In genomic region chr2:207766697-207767460, GRCh38 we compare ENCODE assay signal across 11 cellular contexts. TPM values are rescaled to one million over a fixed set of nuclear protein-coding genes. Genes with fewer than 3 reads are reported as not detected.
DNase-seq lines count a peak whose midpoint lies in the region; ATAC-seq, FAIRE-seq and TF ChIP-seq lines count a peak whose summit lies in the region.
"Had no signal": no experiment of that assay in that cellular context is flagged by ENCODE, and none has a peak within 500 bp of the region (broad histone marks: within the 10 kb centered on the region; RNA-seq: fewer than 3 reads in every experiment).

No MANE protein-coding gene starts in this region.

- H3K9me3 ChIP-seq in H1 (ENCODE audit: insufficient read depth in 2 of 2, low read depth in 1 of 2, low read length in 1 of 2): no peaks in the 10 kb centered on the region
- H3K9me3 ChIP-seq in MG63: no peaks in the 10 kb centered on the region

- H2AFZ ChIP-seq in H1 (ENCODE audit: low read length): no peak overlapping the region

- no peak overlapping the region for H3K14ac ChIP-seq in H1 (ENCODE audit: insufficient read length)

- H2AK5ac ChIP-seq in H1 (ENCODE audit: low read depth, low read length): peak overlapping the region; percentile 87; the same call in 1 of the 2 replicates

- no peak overlapping the region; the same call in 1 of the 2 replicates for H2BK20ac ChIP-seq in H1 (ENCODE audit: low read length)

- FAIRE-seq in H1 (lab: Jason Lieb, UNC): no peak
- FAIRE-seq: GM18507 had no signal

- H3K27me3 ChIP-seq in H1 (replicated peaks in 1 of 4; ENCODE audit: control insufficient read depth in 3 of 4, extremely low read depth in 1 of 4, insufficient read depth in 3 of 4, low read length in 3 of 4): peaks cover 0 to 4% (median 1%) of the 10 kb centered on the region in 4 experiments; a peak in 1 of 7 replicates
- H3K27me3 ChIP-seq in MG63: no peaks in the 10 kb centered on the region

- H3K4ac ChIP-seq in H1 (replicated peaks; ENCODE audit: insufficient read length, low read depth, low read length): no peak overlapping the region

- H3K27me3 Mint-ChIP-seq in neural crest cell (ENCODE audit: low read depth): peaks cover 82% of the 10 kb centered on the region

- no peak overlapping the region for H3K56ac ChIP-seq in H1 (replicated peaks; ENCODE audit: insufficient read length, low read depth, low read length)

- H3K4me1 Mint-ChIP-seq in neural crest cell: peaks cover 38% of the 10 kb centered on the region

- peak overlapping the region; percentile 98 for H2BK12ac ChIP-seq in H1 (ENCODE audit: low read depth, low read length)

- H3K23me2 ChIP-seq in H1 (ENCODE audit: low read depth, low read length): peaks cover 32% of the 10 kb centered on the region

- WGBS in H1 (ENCODE audit: extremely low coverage in 1 of 2, insufficient coverage in 1 of 2, insufficient read length in 1 of 2, insufficient replicate concordance in 2 of 2, low coverage in 1 of 2, low lambda C conversion rate in 2 of 2, missing lambda C conversion rate in 1 of 2), 2 experiments: 46% methylated on average over 63 of the region's 65 CpGs; no CpG with 5 or more reads in 1 of the 2 experiments

- H3K79me2 ChIP-seq in H1 (ENCODE audit: control insufficient read depth in 1 of 2, insufficient read depth in 2 of 2, low read length in 2 of 2): peaks cover 34 to 72% of the 10 kb centered on the region in 2 experiments

- peak overlapping the region; percentile 73; the same call in 1 of the 2 replicates for H2BK5ac ChIP-seq in H1 (ENCODE audit: low read depth, low read length)

- TF ChIP-seq CTCF in H1 (IDR thresholded peaks at IDR 0.05; ENCODE audit: control extremely low read depth in 1 of 3, insufficient read depth in 1 of 3, low read depth in 1 of 3, low read length in 3 of 3) (no peak), neural crest cell (conservative IDR thresholded peaks at IDR 0.05) (no peak), omental fat pad (IDR thresholded peaks at IDR 0.05) (no peak)

- no peak overlapping the region for H3K23ac ChIP-seq in H1 (ENCODE audit: insufficient read length)

- peak overlapping the region; percentile 90 for H3K4me3 Mint-ChIP-seq in neural crest cell

- H4K8ac ChIP-seq in H1 (ENCODE audit: extremely low read depth, insufficient read depth, low read length): peak overlapping the region; percentile 69

- peak overlapping the region; percentile 29 for H4K91ac ChIP-seq in H1 (replicated peaks; ENCODE audit: insufficient read length, low read length)

- peaks cover 10 to 52% (median 36%) of the 10 kb centered on the region in 4 experiments for H3K4me1 ChIP-seq in H1 (replicated peaks in 1 of 4; ENCODE audit: control insufficient read depth in 3 of 4, insufficient read depth in 4 of 4, low read length in 3 of 4)

- peak overlapping the region; percentile 23 for H4K5ac ChIP-seq in H1 (ENCODE audit: insufficient read length, low read depth, low read length)

- H3K9ac ChIP-seq in H1 (replicated peaks in 1 of 4; ENCODE audit: extremely low read depth in 1 of 4, low read depth in 3 of 4, low read length in 3 of 4): peak overlapping the region in 2 of 4 experiments; percentile 5 to 38; a peak in 4 of 7 replicates

- H2BK15ac ChIP-seq in H1 (ENCODE audit: low read length): peak overlapping the region; percentile 99

- H2BK120ac ChIP-seq in H1 (replicated peaks; ENCODE audit: low read depth, low read length): no peak overlapping the region

- TF ChIP-seq RAD21 in H1 (IDR thresholded peaks at IDR 0.05 in 1 of 2, conservative IDR thresholded peaks at IDR 0.05 in 1 of 2; ENCODE audit: low read depth in 2 of 2, low read length in 2 of 2): peak; percentile 19 to 35; a peak in 2 of 4 replicates

- peak overlapping the region; percentile 84 to 96 (median 86); a peak in 7 of 8 replicates for H3K4me3 ChIP-seq in H1 (ENCODE audit: extremely low read depth in 1 of 4, insufficient read depth in 2 of 4, low read depth in 3 of 4, low read length in 4 of 4)
- no peak overlapping the region for H3K4me3 ChIP-seq in MG63

- TF ChIP-seq EP300 in H1 (IDR thresholded peaks at IDR 0.05; ENCODE audit: borderline replicate concordance in 1 of 2, low read depth in 2 of 2, low read length in 2 of 2): no peak

- H3K18ac ChIP-seq in H1 (ENCODE audit: extremely low read depth, low read length): peak overlapping the region; percentile 82

- H3K36me3 ChIP-seq in H1 (ENCODE audit: control insufficient read depth in 2 of 4, insufficient read depth in 4 of 4, low read length in 3 of 4) (peaks cover 4 to 63% (median 15%) of the 10 kb centered on the region in 4 experiments; a peak in 7 of 8 replicates), MG63 (peaks cover 5% of the 10 kb centered on the region; the same call in 1 of the 2 replicates)

- peaks cover 18 to 24% of the 10 kb centered on the region in 2 experiments for H4K20me1 ChIP-seq in H1 (replicated peaks in 1 of 2; ENCODE audit: control insufficient read depth in 1 of 2, insufficient read depth in 2 of 2, low read length in 2 of 2)

- POLR2A ChIA-PET in H1 (lab: Charles Lee; ENCODE audit: partially characterized antibody): interaction anchor here (0.9 to 4.2 kb wide), 20 partner anchors 9 to 267 kb away, joined by 3 to 28 read pairs (median 4); partner anchors contain the start of gene CCNYL1

- H3K27ac ChIP-seq in H1 (ENCODE audit: low read depth, low read length): peak overlapping the region; percentile 6; the same call in 1 of the 2 replicates
- H3K27ac ChIP-seq: HL-60 had no signal

- H3K9me3 Mint-ChIP-seq in neural crest cell: no peaks in the 10 kb centered on the region

- DNase-seq in DMS53 (lab: John Stamatoyannopoulos, UW) (peak; percentile 94), NCI-H1105 treated with DMSO at 0.1 percent for 48 hours (lab: John Stamatoyannopoulos, UW) (peak; percentile 61), H1 (ENCODE audit: low read depth in 1 of 2, low spot score in 2 of 2) (peak in 1 of 2 experiments; percentile 69), neural crest cell (ENCODE audit: low read depth, low spot score) (no peak), omental fat pad (ENCODE audit: low spot score) (no peak), MG63 (no peak)
- DNase-seq: effector CD8-positive, alpha-beta T cell had no signal

- ATAC-seq in omental fat pad (ENCODE audit: low FRiP score): no peak
- ATAC-seq in HG02938 (IDR thresholded peaks at IDR 0.05; ENCODE audit: unreplicated experiment): no peak
- no peak for ATAC-seq in GM19328 (IDR thresholded peaks at IDR 0.05; ENCODE audit: unreplicated experiment)

- no peak; a peak in 1 of 3 replicates for TF ChIP-seq POLR2A in H1 (IDR thresholded peaks at IDR 0.05; ENCODE audit: control extremely low read depth in 1 of 2, low read depth in 2 of 2, low read length in 2 of 2)

- CTCF ChIA-PET in H1 (lab: Charles Lee; ENCODE audit: partially characterized antibody): interaction anchor here (0.6 to 7.4 kb wide), 39 partner anchors 8 to 307 kb away, joined by 3 to 69 read pairs (median 4); partner anchors contain the start of gene METTL21A

- H3K36me3 Mint-ChIP-seq in neural crest cell (ENCODE audit: low read depth): peaks cover 2% of the 10 kb centered on the region

- H3K27ac Mint-ChIP-seq in neural crest cell (ENCODE audit: unreplicated experiment): no peak overlapping the region

- peak overlapping the region; percentile 86 to 90 for H3K4me2 ChIP-seq in H1 (ENCODE audit: insufficient read depth in 1 of 2, low read depth in 2 of 2, low read length in 2 of 2)

- peaks cover 8% of the 10 kb centered on the region for H3K79me1 ChIP-seq in H1 (ENCODE audit: low read depth, low read length)

TF ChIP-seq in H1, 55 proteins besides CTCF, POLR2A, EP300 and RAD21 (continues in another document):
- no peak for TF ChIP-seq CBX5 (IDR thresholded peaks at IDR 0.05; ENCODE audit: low read depth, low read length)
- TF ChIP-seq RXRA (IDR thresholded peaks at IDR 0.05; ENCODE audit: insufficient read depth, low read depth, low read length): no peak
- no peak for TF ChIP-seq TBP (IDR thresholded peaks at IDR 0.05; ENCODE audit: low read depth, low read length)
- TF ChIP-seq GABPA (IDR thresholded peaks at IDR 0.05; ENCODE audit: borderline replicate concordance, insufficient read depth, low read length): 0 out of 2 replicates have a peak, but pooled peaks have one; percentile 12
- TF ChIP-seq POU5F1 (IDR thresholded peaks at IDR 0.05; ENCODE audit: low read depth, low read length): no peak
- TF ChIP-seq SRF (IDR thresholded peaks at IDR 0.05; ENCODE audit: low read depth, low read length): no peak
- TF ChIP-seq HDAC6 (IDR thresholded peaks at IDR 0.05; ENCODE audit: low read depth, low read length): no peak

RNA-seq across cellular contexts. Expression of gene FZD5, which starts 2.8 kb away (rescaled TPM):
- total RNA-seq in H1 (2021; fragmentation: NEBNext Ultra II Directional; extraction: Animal tissue kit (Norgen Biotek cat#: 25700)): 55.2 and 56.6 TPM in 2 replicates
- polyA plus RNA-seq in H1 (2011; rRNA removed): 13.4 and 20.2 TPM in 2 replicates
- polyA plus RNA-seq in H1 (2011; cell fraction: cytosol; rRNA removed): 15.8 TPM
- polyA plus RNA-seq in H1 (2011; cell fraction: nucleus; rRNA removed): 21.3 TPM
- 14.2 to 20.0 TPM (median 15.9 TPM) in 4 replicates for polyA plus RNA-seq in H1 (2012, experiment 1 of 2)
- 4.5 TPM for polyA plus RNA-seq in H1 (2012, experiment 2 of 2)
- polyA plus RNA-seq in H1 (2013, experiment 1 of 2): 33.6 TPM
- 37.1 TPM for polyA plus RNA-seq in H1 (2013, experiment 2 of 2)
- 30.0 and 33.0 TPM in 2 replicates for polyA minus RNA-seq in H1 (2011; rRNA and poly(A)+ RNA removed)
- polyA minus RNA-seq in H1 (2011; cell fraction: cytosol; rRNA and poly(A)+ RNA removed): 44.0 TPM
- 60.7 TPM for polyA minus RNA-seq in H1 (2011; cell fraction: nucleus; rRNA and poly(A)+ RNA removed)
- total RNA-seq in neural crest cell: 2.4 and 2.5 TPM in 2 replicates
- 10 to 100 TPM in 3 of 4 donors, 1 to 10 TPM in 1; 7.1 to 21.7 (median 18.1) TPM for total RNA-seq in omental fat pad
- 0.27 and 0.56 TPM in 2 replicates for total RNA-seq in MG63 (2014; rRNA removed; shearing (Covaris generic); ENCODE audit: low replicate concordance)

RNA-seq across cellular contexts. Expression of gene CCNYL1, which starts 55.4 kb away (rescaled TPM):
- total RNA-seq in H1 (2021; fragmentation: NEBNext Ultra II Directional; extraction: Animal tissue kit (Norgen Biotek cat#: 25700)): 35.4 and 36.2 TPM in 2 replicates
- 10.0 and 13.3 TPM in 2 replicates for polyA plus RNA-seq in H1 (2011; rRNA removed)
- 14.2 TPM for polyA plus RNA-seq in H1 (2011; cell fraction: cytosol; rRNA removed)
- polyA plus RNA-seq in H1 (2011; cell fraction: nucleus; rRNA removed): 15.5 TPM
- polyA plus RNA-seq in H1 (2012, experiment 1 of 2): 14.6 to 24.3 TPM (median 18.2 TPM) in 4 replicates
- 5.1 TPM for polyA plus RNA-seq in H1 (2012, experiment 2 of 2)
- polyA plus RNA-seq in H1 (2013, experiment 1 of 2): 33.4 TPM
- polyA plus RNA-seq in H1 (2013, experiment 2 of 2): 31.5 TPM
- polyA minus RNA-seq in H1 (2011; rRNA and poly(A)+ RNA removed): 16.6 and 23.9 TPM in 2 replicates
- 16.3 TPM for polyA minus RNA-seq in H1 (2011; cell fraction: cytosol; rRNA and poly(A)+ RNA removed)
- polyA minus RNA-seq in H1 (2011; cell fraction: nucleus; rRNA and poly(A)+ RNA removed): 24.5 TPM
- total RNA-seq in neural crest cell (24.3 and 26.5 TPM in 2 replicates), omental fat pad (10 to 100 TPM; 23.2 to 58.4 (median 26.0) TPM)
- 21.0 and 31.1 TPM in 2 replicates for total RNA-seq in MG63 (2014; rRNA removed; shearing (Covaris generic); ENCODE audit: low replicate concordance)

Comparison
In these comparisons a context has a peak if more than half of its experiments do, and no peak if none do; other contexts are left out.
1. DNase-seq: peak in DMS53 (single experiment) and NCI-H1105 treated with DMSO at 0.1 percent for 48 hours (single experiment); none in neural crest cell (single experiment), omental fat pad (single experiment) and MG63 (single experiment).